In the genomic region with DNA sequence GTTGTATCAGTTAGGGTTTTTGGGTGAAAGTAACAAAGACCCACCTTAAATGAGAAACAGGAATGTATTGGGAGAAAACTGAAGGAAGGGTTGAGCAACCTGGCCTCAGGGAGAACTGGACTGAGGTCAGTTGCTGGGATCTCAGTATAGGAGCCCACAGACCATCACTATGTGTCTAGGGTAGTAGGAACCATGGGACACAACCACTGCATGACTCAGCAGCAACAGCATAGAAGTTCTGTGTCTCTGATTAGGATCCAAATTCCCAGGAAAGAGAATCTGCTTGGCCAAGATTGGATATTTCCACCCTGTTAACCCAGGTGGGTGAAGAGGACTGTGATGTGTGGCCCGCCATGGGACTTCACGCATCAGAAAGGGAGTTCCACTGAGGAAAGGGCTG, we compare ENCODE assay signal across 20 cellular contexts.
DNase-seq lines count a peak whose midpoint lies in the region; ATAC-seq, FAIRE-seq and TF ChIP-seq lines count a peak whose summit lies in the region.
"Had no signal": no experiment of that assay in that cellular context is flagged by ENCODE, and none has a peak within 500 bp of the region (broad histone marks: within the 10 kb centered on the region; RNA-seq: fewer than 3 reads in every experiment).

No MANE protein-coding gene starts in this region.

- no TSS peak for BruUV-seq in K562 (replicated peaks; lab: Mats Ljungman, UMichigan)

- no peak for TF ChIP-seq RAD21 in K562 (CRISPR knock-in tag; conservative IDR thresholded peaks at IDR 0.05 in 1 of 2, IDR thresholded peaks at IDR 0.05 in 1 of 2)

- H4K20me1 ChIP-seq in GM23338 (replicated peaks; ENCODE audit: insufficient read depth), result no peaks in the 10 kb centered on the region
- H4K20me1 ChIP-seq in K562 (replicated peaks; ENCODE audit: control insufficient read depth, insufficient read depth, low read length), result no peaks in the 10 kb centered on the region

- TF ChIP-seq CTCF in GM23338 (conservative IDR thresholded peaks at IDR 0.05; ENCODE audit: low read depth in 2 of 2) (no peak), K562 (IDR thresholded peaks at IDR 0.05 in 2 of 3, conservative IDR thresholded peaks at IDR 0.05 in 1 of 3; ENCODE audit: insufficient read depth in 2 of 3, low read depth in 1 of 3, low read length in 3 of 3) (no peak)

- H3K27me3 Mint-ChIP-seq in GM23338 (ENCODE audit: insufficient read depth, low read depth, poor library complexity), result peaks cover 4% of the 10 kb centered on the region

- H3K79me2 ChIP-seq in GM23338 (replicated peaks; ENCODE audit: insufficient read depth), result no peaks in the 10 kb centered on the region
- no peaks in the 10 kb centered on the region for H3K79me2 ChIP-seq in K562 (ENCODE audit: control insufficient read depth, insufficient read depth, low read length)

- WGBS in K562 (ENCODE audit: insufficient coverage, low coverage, missing lambda C conversion rate), result 0% methylated on average over 2 of the region's 2 CpGs

- no peaks in the 10 kb centered on the region for H3K36me3 Mint-ChIP-seq in GM23338 (ENCODE audit: low read depth)
- H3K36me3 Mint-ChIP-seq: CD4-positive, alpha-beta memory T cell had no signal

- H3K4me3 ChIP-seq in GM23338 (no peak overlapping the region), K562 (no peak overlapping the region)
- no peak overlapping the region for H3K4me3 ChIP-seq in effector memory CD4-positive, alpha-beta T cell (ENCODE audit: insufficient read depth, low read depth, low read length, poor library complexity, severe bottlenecking)
- H3K4me3 ChIP-seq: HAP-1 had no signal

- no peaks in the 10 kb centered on the region for H3K9me3 ChIP-seq in K562 (replicated peaks; ENCODE audit: control insufficient read depth, insufficient read depth, low read depth, low read length)
- H3K9me3 ChIP-seq in effector memory CD4-positive, alpha-beta T cell (ENCODE audit: control insufficient read depth, low read length), result no peaks in the 10 kb centered on the region
- H3K9me3 ChIP-seq: HAP-1 had no signal

- DNase-seq in GM23338 (ENCODE audit: low spot score) (no peak), K562 (ENCODE audit: extremely low read depth in 1 of 4, low spot score in 3 of 4) (no peak), renal cortical epithelial cell (ENCODE audit: low read depth) (peak; percentile 21), NCI-H510A treated with DMSO at 0.1 percent for 48 hours (lab: John Stamatoyannopoulos, UW) (no peak)
- no peak for DNase-seq in effector memory CD4-positive, alpha-beta T cell
- DNase-seq: 8988T; C1 segment of cervical spinal cord; Calu3; CD4-positive, alpha-beta memory T cell; COR-L47; DMS153; DND-41; GOT3; HFFc6 had no signal

- FAIRE-seq in K562 (lab: Jason Lieb, UNC), result no peak
- FAIRE-seq: G401.6, GM12892, GM19239, H54 had no signal

- TF ChIP-seq POLR2A in K562 (conservative IDR thresholded peaks at IDR 0.05), result no peak

- intact Hi-C loops in K562 (cut with micrococcal nuclease), result no loop called here

- ATAC-seq in GM23338, result no peak
- ATAC-seq in K562, result no peak
- ATAC-seq in GM18520 (IDR thresholded peaks at IDR 0.05; ENCODE audit: unreplicated experiment), result no peak

- peaks cover 12% of the 10 kb centered on the region for H3K4me1 Mint-ChIP-seq in GM23338
- H3K4me1 Mint-ChIP-seq: CD4-positive, alpha-beta memory T cell had no signal

- TF ChIP-seq EP300 in K562 (IDR thresholded peaks at IDR 0.05; ENCODE audit: low read length), result no peak

- POLR2A ChIA-PET in K562 (lab: Yijun Ruan, JAX), result no interaction called here

- no peaks in the 10 kb centered on the region for H3K9me2 ChIP-seq in GM23338 (ENCODE audit: insufficient read depth)

- CTCF ChIA-PET in K562 (lab: Yijun Ruan, JAX; ENCODE audit: low intra/inter-chr PET ratio), result no interaction called here

- no peaks in the 10 kb centered on the region for H3F3A ChIP-seq in GM23338 (replicated peaks; ENCODE audit: low read depth)

- H3K9me1 ChIP-seq in K562 (ENCODE audit: control insufficient read depth, insufficient read depth, low read length), result no peaks in the 10 kb centered on the region

- no peak overlapping the region for H3K4me3 Mint-ChIP-seq in GM23338
- H3K4me3 Mint-ChIP-seq: CD4-positive, alpha-beta memory T cell; HFFc6 had no signal

- in situ Hi-C loops in K562 (cut with MboI), result no loop called here

- H3K4me1 ChIP-seq in GM23338 (ENCODE audit: insufficient read depth) (peaks cover 12% of the 10 kb centered on the region; the same call in 1 of the 2 replicates), K562 (replicated peaks in 1 of 2; ENCODE audit: control insufficient read depth in 2 of 2, insufficient read depth in 2 of 2, low read length in 2 of 2) (no peaks in the 10 kb centered on the region)
- H3K4me1 ChIP-seq in effector memory CD4-positive, alpha-beta T cell (ENCODE audit: control insufficient read depth, insufficient read depth, low read length, poor library complexity, severe bottlenecking), result no peaks in the 10 kb centered on the region

- H2AFZ ChIP-seq in GM23338 (no peak overlapping the region), K562 (ENCODE audit: low read depth, low read length) (no peak overlapping the region)

- H3K9ac ChIP-seq in K562 (ENCODE audit: insufficient read depth in 1 of 2, low read depth in 2 of 2, low read length in 2 of 2), result no peak overlapping the region

- H3K27ac ChIP-seq in GM23338 (ENCODE audit: low read depth) (no peak overlapping the region), K562 (ENCODE audit: extremely low read depth, low read depth, low read length) (no peak overlapping the region)
- H3K27ac ChIP-seq in effector memory CD4-positive, alpha-beta T cell (ENCODE audit: insufficient read depth, low read length, poor library complexity, severe bottlenecking), result no peak overlapping the region

- H3K36me3 ChIP-seq in GM23338 (ENCODE audit: insufficient read depth), result no peaks in the 10 kb centered on the region
- H3K36me3 ChIP-seq in K562 (ENCODE audit: control insufficient read depth, insufficient read depth, low read length), result no peaks in the 10 kb centered on the region
- H3K36me3 ChIP-seq in effector memory CD4-positive, alpha-beta T cell (ENCODE audit: control insufficient read depth, insufficient read depth, low read length), result no peaks in the 10 kb centered on the region
- H3K36me3 ChIP-seq: HAP-1 had no signal

- H3K27ac Mint-ChIP-seq in GM23338, result 0 out of 2 replicates have a peak overlapping the region, but pooled peaks have one; percentile 35
- H3K27ac Mint-ChIP-seq: CD4-positive, alpha-beta memory T cell; HFFc6 had no signal

- peaks cover 7% of the 10 kb centered on the region; the same call in 2 of the 3 replicates for H3K9me3 Mint-ChIP-seq in GM23338

- no peak overlapping the region for H3K4me2 ChIP-seq in GM23338
- H3K4me2 ChIP-seq in K562 (ENCODE audit: insufficient read depth, low read length), result no peak overlapping the region

- H3K27me3 ChIP-seq in GM23338 (ENCODE audit: insufficient read depth) (no peaks in the 10 kb centered on the region), K562 (ENCODE audit: control insufficient read depth in 2 of 2, insufficient read depth in 2 of 2, low read length in 2 of 2) (peaks cover 0 to 20% of the 10 kb centered on the region in 2 experiments; a peak in 2 of 5 replicates)
- H3K27me3 ChIP-seq in effector memory CD4-positive, alpha-beta T cell (replicated peaks; ENCODE audit: control insufficient read depth, insufficient read depth, low read length, poor library complexity, severe bottlenecking), result no peaks in the 10 kb centered on the region

TF ChIP-seq in GM23338, 12 proteins besides CTCF, POLR2A, EP300 and RAD21 (continues in another document):
- no peak for TF ChIP-seq NANOG (IDR thresholded peaks at IDR 0.05; ENCODE audit: borderline replicate concordance)
- no peak for TF ChIP-seq ZNF114 (CRISPR knock-in tag; IDR thresholded peaks at IDR 0.05)
- no peak for TF ChIP-seq CREB1 (CRISPR knock-in tag; IDR thresholded peaks at IDR 0.05; ENCODE audit: low read depth)
- no peak for TF ChIP-seq EZH2 (IDR thresholded peaks at IDR 0.05; ENCODE audit: low read depth, unreplicated experiment)

TF ChIP-seq in K562, 482 proteins besides CTCF, POLR2A, EP300 and RAD21 (continues in another document):
- TF ChIP-seq, protein P1, sequence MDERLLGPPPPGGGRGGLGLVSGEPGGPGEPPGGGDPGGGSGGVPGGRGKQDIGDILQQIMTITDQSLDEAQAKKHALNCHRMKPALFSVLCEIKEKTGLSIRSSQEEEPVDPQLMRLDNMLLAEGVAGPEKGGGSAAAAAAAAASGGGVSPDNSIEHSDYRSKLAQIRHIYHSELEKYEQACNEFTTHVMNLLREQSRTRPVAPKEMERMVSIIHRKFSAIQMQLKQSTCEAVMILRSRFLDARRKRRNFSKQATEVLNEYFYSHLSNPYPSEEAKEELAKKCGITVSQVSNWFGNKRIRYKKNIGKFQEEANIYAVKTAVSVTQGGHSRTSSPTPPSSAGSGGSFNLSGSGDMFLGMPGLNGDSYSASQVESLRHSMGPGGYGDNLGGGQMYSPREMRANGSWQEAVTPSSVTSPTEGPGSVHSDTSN (CRISPR knock-in tag; IDR thresholded peaks at IDR 0.05; ENCODE audit: low read depth), result no peak
- TF ChIP-seq, protein P1 (tag; conservative IDR thresholded peaks at IDR 0.05; ENCODE audit: low read depth), result no peak
- TF ChIP-seq BCOR (IDR thresholded peaks at IDR 0.05), result no peak
- TF ChIP-seq MBD2 (IDR thresholded peaks at IDR 0.05; ENCODE audit: borderline replicate concordance, low read depth), result no peak
- TF ChIP-seq TOE1 (IDR thresholded peaks at IDR 0.05; ENCODE audit: borderline replicate concordance), result no peak
- no peak for TF ChIP-seq TOE1 (CRISPR knock-in tag; IDR thresholded peaks at IDR 0.05; ENCODE audit: borderline replicate concordance, low read depth)
- TF ChIP-seq ZNF316 (IDR thresholded peaks at IDR 0.05), result 0 out of 2 replicates have a peak, but pooled peaks have one; percentile 2
- no peak for TF ChIP-seq PURB (CRISPR knock-in tag; IDR thresholded peaks at IDR 0.05; ENCODE audit: low read depth)
- TF ChIP-seq RFX1 (IDR thresholded peaks at IDR 0.05), result no peak
- TF ChIP-seq NFE2 (IDR thresholded peaks at IDR 0.05; ENCODE audit: low read depth), result peak; percentile 73
